Comparison of ENCODE assay signal across 29 cellular contexts in genomic region chr6:60668428-60668827, GRCh38.
"Had no signal": no experiment of that assay in that cellular context is flagged by ENCODE, and none has a peak within 500 bp of the region (broad histone marks: within the 10 kb centered on the region; RNA-seq: fewer than 3 reads in every experiment).

No MANE protein-coding gene starts in this region.

- H3K27ac ChIP-seq: ascending aorta, WERI-Rb-1 had no signal

- H3K27me3 ChIP-seq: ascending aorta had no signal

- ATAC-seq: activated CD4-positive, alpha-beta T cell treated with anti-CD3 and anti-CD28 coated beads for 36 hours; activated CD4-positive, CD25-positive, alpha-beta regulatory T cell treated with anti-CD3 and anti-CD28 coated beads, Interleukin-2, amount 50 U/mL, for 24 hours; activated CD8-positive, alpha-beta memory T cell treated with anti-CD3 and anti-CD28 coated beads, Interleukin-2, amount 10 ng/mL, durations not matched to agents 7 days and 5 days; activated CD8-positive, alpha-beta T cell treated with anti-CD3 and anti-CD28 coated beads, Interleukin-2, amount 10 ng/mL, durations not matched to agents 7 days and 5 days; activated naive CD8-positive, alpha-beta T cell treated with anti-CD3 and anti-CD28 coated beads, Interleukin-2, amount 50 U/mL, for 24 hours; WTC11 had no signal

- H3K4me3 ChIP-seq: ascending aorta had no signal

- H3K36me3 ChIP-seq: ascending aorta, WERI-Rb-1 had no signal

- H3K4me1 ChIP-seq: ascending aorta had no signal

- H3K9me3 ChIP-seq: ascending aorta had no signal

- DNase-seq: activated CD4-positive, alpha-beta memory T cell treated with anti-CD3 and anti-CD28 coated beads, Interleukin-2, amount 10 ng/mL, durations not matched to agents 7 days and 5 days; activated CD4-positive, alpha-beta T cell treated with anti-CD3 and anti-CD28 coated beads for 1 hour; activated CD4-positive, alpha-beta T cell treated with anti-CD3 and anti-CD28 coated beads for 36 hours; activated CD4-positive, alpha-beta T cell treated with anti-CD3 and anti-CD28 coated beads for 48 hours; activated CD4-positive, alpha-beta T cell treated with anti-CD3 and anti-CD28 coated beads, Interleukin-2, amount 10 ng/mL, durations not matched to agents 7 days and 5 days; activated CD4-positive, alpha-beta T cell treated with anti-CD3 and anti-CD28 coated beads, Interleukin-2, amount 50 U/mL, for 48 hours; activated CD4-positive, CD25-positive, alpha-beta regulatory T cell; activated CD8-positive, alpha-beta memory T cell treated with anti-CD3 and anti-CD28 coated beads for 24 hours; activated CD8-positive, alpha-beta memory T cell treated with anti-CD3 and anti-CD28 coated beads, Interleukin-2, amount 10 ng/mL, durations not matched to agents 7 days and 5 days; activated CD8-positive, alpha-beta memory T cell treated with anti-CD3 and anti-CD28 coated beads, Interleukin-2, amount 50 U/mL, for 48 hours; activated CD8-positive, alpha-beta T cell treated with anti-CD3 and anti-CD28 coated beads, Interleukin-2, amount 10 ng/mL, durations not matched to agents 7 days and 5 days; activated effector memory CD4-positive, alpha-beta T cell treated with Interleukin-2 at 50 U/mL for 16 hours; activated gamma-delta T cell; activated naive CD4-positive, alpha-beta T cell treated with anti-CD3 and anti-CD28 coated beads, Interleukin-2, amount 10 ng/mL, durations not matched to agents 7 days and 5 days; activated naive CD4-positive, alpha-beta T cell treated with Interleukin-2 at 50 U/mL for 16 hours; activated naive CD8-positive, alpha-beta T cell treated with anti-CD3 and anti-CD28 coated beads, Interleukin-2, amount 10 ng/mL, durations not matched to agents 7 days and 5 days; activated naive CD8-positive, alpha-beta T cell treated with anti-CD3 and anti-CD28 coated beads, Interleukin-2, amount 50 U/mL, for 24 hours; activated T-cell treated with anti-CD3 and anti-CD28 coated beads, Interleukin-2, amount 50 U/mL, for 24 hours; activated T-cell treated with anti-CD3 and anti-CD28 coated beads, Interleukin-2, amount 50 U/mL, for 48 hours; amygdala; anterior cingulate cortex; central memory CD4-positive, alpha-beta T cell; T-helper 1 cell; T-helper 2 cell; T-helper 9 cell; WERI-Rb-1 had no signal
